Comparison of ENCODE assay signal across 23 cellular contexts in genomic region chr17:78459696-78460095, GRCh38.
"Had no signal": no experiment of that assay in that cellular context is flagged by ENCODE, and none has a peak within 500 bp of the region (broad histone marks: within the 10 kb centered on the region; RNA-seq: fewer than 3 reads in every experiment).

No MANE protein-coding gene starts in this region.

- H3K27ac ChIP-seq: brain microvascular endothelial cell, coronary artery, esophagus squamous epithelium, gastroesophageal sphincter, VCaP had no signal

- ATAC-seq: effector memory CD8-positive, alpha-beta T cell; gastroesophageal sphincter; WTC11 had no signal

- H3K9me3 ChIP-seq: esophagus squamous epithelium, gastroesophageal sphincter had no signal

- H3K27me3 ChIP-seq: brain microvascular endothelial cell, gastroesophageal sphincter had no signal

- DNase-seq: activated CD4-positive, alpha-beta memory T cell treated with anti-CD3 and anti-CD28 coated beads, Interleukin-2, amount 10 ng/mL, durations not matched to agents 7 days and 5 days; activated CD4-positive, alpha-beta T cell treated with anti-CD3 and anti-CD28 coated beads for 1 hour; activated CD4-positive, alpha-beta T cell treated with anti-CD3 and anti-CD28 coated beads for 4 hours; activated CD4-positive, alpha-beta T cell treated with anti-CD3 and anti-CD28 coated beads, Interleukin-2, amount 10 ng/mL, durations not matched to agents 7 days and 5 days; activated CD4-positive, alpha-beta T cell treated with anti-CD3 and anti-CD28 coated beads, Interleukin-2, amount 50 U/mL, for 4 hours; activated CD8-positive, alpha-beta memory T cell treated with anti-CD3 and anti-CD28 coated beads, Interleukin-2, amount 50 U/mL, for 48 hours; activated effector memory CD4-positive, alpha-beta T cell treated with anti-CD3 and anti-CD28 coated beads, Interleukin-2, amount 50 U/mL, for 16 hours; activated naive CD4-positive, alpha-beta T cell treated with anti-CD3 and anti-CD28 coated beads for 36 hours; activated naive CD8-positive, alpha-beta T cell treated with anti-CD3 and anti-CD28 coated beads for 36 hours; activated T-cell treated with anti-CD3 and anti-CD28 coated beads for 4 hours; activated T-cell treated with anti-CD3 and anti-CD28 coated beads, Interleukin-2, amount 50 U/mL, for 24 hours; anterior cingulate cortex; brain microvascular endothelial cell; cerebellar nuclear complex; effector CD4-positive, alpha-beta T cell; effector memory CD8-positive, alpha-beta T cell; esophagus squamous epithelium; foreskin melanocyte; T-helper 2 cell had no signal

- H3K36me3 ChIP-seq: brain microvascular endothelial cell, esophagus squamous epithelium, gastroesophageal sphincter had no signal

- H3K4me3 ChIP-seq: coronary artery, esophagus squamous epithelium, gastroesophageal sphincter had no signal

- H3K4me1 ChIP-seq: esophagus squamous epithelium, gastroesophageal sphincter had no signal
